In genomic region chr7:142357953-142358520, GRCh38 we compare ENCODE assay signal across 8 cellular contexts.
DNase-seq lines count a peak whose midpoint lies in the region; ATAC-seq and TF ChIP-seq lines count a peak whose summit lies in the region.

No MANE protein-coding gene starts in this region.

- in situ Hi-C loops in Caki2 (cut with HindIII; ENCODE audit: low pct_unique_long_range_greater_than_20kb, low sequenced_read_pairs): no loop called here
- in situ Hi-C loops in gastrocnemius medialis (cut with MboI; ENCODE audit: low sequenced_read_pairs in 4 of 4): loop anchor here in 2 of 4 donors (5.0 to 10.0 kb wide), 2 partner anchors 124 to 127 kb away; no protein-coding TSS in a partner anchor

- WGBS in aorta, 2 donors: 25 to 28% methylated on average over 2 of the region's 2 CpGs

- H3K4me1 Mint-ChIP-seq in activated CD4-positive, alpha-beta memory T cell treated with anti-CD3 and anti-CD28 coated beads, Interleukin-2, amount 10 ng/mL, durations not matched to agents 7 days and 5 days: peaks cover 21% of the 10 kb centered on the region

- H3K9me3 ChIP-seq in left ventricle myocardium inferior (replicated peaks) (peaks cover 8% of the 10 kb centered on the region), gastrocnemius medialis (no peaks in the 10 kb centered on the region), aorta (ENCODE audit: control insufficient read depth, low read length) (no peaks in the 10 kb centered on the region)

- H3K27me3 ChIP-seq in left ventricle myocardium inferior (ENCODE audit: low read depth) (peaks cover 5% of the 10 kb centered on the region), gastrocnemius medialis (no peaks in the 10 kb centered on the region), aorta (ENCODE audit: control insufficient read depth in 1 of 2, insufficient read depth in 2 of 2, low read length in 1 of 2) (peaks cover 0 to 2% of the 10 kb centered on the region in 2 donors)

- ATAC-seq in GM18873 (IDR thresholded peaks at IDR 0.05; ENCODE audit: low FRiP score, unreplicated experiment) (peak; percentile 81), HG03060 (IDR thresholded peaks at IDR 0.05; ENCODE audit: low read depth, unreplicated experiment) (peak; percentile 41), gastrocnemius medialis (peak; percentile 66 to 87), aorta (ENCODE audit: low FRiP score) (no peak)

- TF ChIP-seq CTCF in left ventricle myocardium inferior (IDR thresholded peaks at IDR 0.05; ENCODE audit: borderline replicate concordance) (peak; percentile 67), gastrocnemius medialis (IDR thresholded peaks at IDR 0.05 in 4 of 5, conservative IDR thresholded peaks at IDR 0.05 in 1 of 5) (peak; percentile 66 to 86 (median 77))

- no peak overlapping the region for H3K27ac ChIP-seq in left ventricle myocardium inferior (replicated peaks)
- H3K27ac ChIP-seq in gastrocnemius medialis: peak overlapping the region in 1 of 4 donors; percentile 42
- H3K27ac ChIP-seq in aorta (ENCODE audit: low read depth in 1 of 2, low read length in 2 of 2): no peak overlapping the region

- intact Hi-C loops in left ventricle myocardium inferior (cut with micrococcal nuclease) (no loop called here), gastrocnemius medialis (cut with DNase I; ENCODE audit: low total_unique reads) (loop anchor here (10.0 kb wide), 1 partner anchor 127 kb away; no protein-coding TSS in a partner anchor), aorta (cut with DNase I) (no loop called here)

- H3K4me1 ChIP-seq in left ventricle myocardium inferior (no peaks in the 10 kb centered on the region), gastrocnemius medialis (peaks cover 4 to 9% of the 10 kb centered on the region in 2 donors), aorta (ENCODE audit: control insufficient read depth in 1 of 2, insufficient read depth in 2 of 2, low read length in 2 of 2) (no peaks in the 10 kb centered on the region)

- H3K27ac Mint-ChIP-seq in activated CD4-positive, alpha-beta memory T cell treated with anti-CD3 and anti-CD28 coated beads, Interleukin-2, amount 10 ng/mL, durations not matched to agents 7 days and 5 days: no peak overlapping the region

- H3K36me3 ChIP-seq in left ventricle myocardium inferior: no peaks in the 10 kb centered on the region
- no peaks in the 10 kb centered on the region for H3K36me3 ChIP-seq in gastrocnemius medialis
- H3K36me3 ChIP-seq in aorta (ENCODE audit: control insufficient read depth in 1 of 2, insufficient read depth in 2 of 2, low read length in 1 of 2): no peaks in the 10 kb centered on the region

- DNase-seq in Caki2 (ENCODE audit: low read depth): peak; percentile 61
- peak; percentile 55 to 76 for DNase-seq in NCI-H2081 (lab: John Stamatoyannopoulos, UW)
- peak; percentile 31 for DNase-seq in activated CD4-positive, alpha-beta memory T cell treated with anti-CD3 and anti-CD28 coated beads, Interleukin-2, amount 10 ng/mL, durations not matched to agents 7 days and 5 days
- no peak for DNase-seq in left ventricle myocardium inferior
- peak in 1 of 2 donors; percentile 33 for DNase-seq in gastrocnemius medialis
- no peak for DNase-seq in aorta

- TF ChIP-seq POLR2A in gastrocnemius medialis (IDR thresholded peaks at IDR 0.05): no peak

- H3K36me3 Mint-ChIP-seq in activated CD4-positive, alpha-beta memory T cell treated with anti-CD3 and anti-CD28 coated beads, Interleukin-2, amount 10 ng/mL, durations not matched to agents 7 days and 5 days (ENCODE audit: low read depth): no peaks in the 10 kb centered on the region

- peaks cover 13% of the 10 kb centered on the region for H3K27me3 Mint-ChIP-seq in activated CD4-positive, alpha-beta memory T cell treated with anti-CD3 and anti-CD28 coated beads, Interleukin-2, amount 10 ng/mL, durations not matched to agents 7 days and 5 days

- POLR2A ChIA-PET in activated CD4-positive, alpha-beta memory T cell treated with anti-CD3 and anti-CD28 coated beads, Interleukin-2, amount 10 ng/mL, durations not matched to agents 7 days and 5 days (lab: Charles Lee): no interaction called here

- H3K4me3 Mint-ChIP-seq in activated CD4-positive, alpha-beta memory T cell treated with anti-CD3 and anti-CD28 coated beads, Interleukin-2, amount 10 ng/mL, durations not matched to agents 7 days and 5 days: no peak overlapping the region

- H3K9me3 Mint-ChIP-seq in activated CD4-positive, alpha-beta memory T cell treated with anti-CD3 and anti-CD28 coated beads, Interleukin-2, amount 10 ng/mL, durations not matched to agents 7 days and 5 days: no peaks in the 10 kb centered on the region

- CTCF ChIA-PET in activated CD4-positive, alpha-beta memory T cell treated with anti-CD3 and anti-CD28 coated beads, Interleukin-2, amount 10 ng/mL, durations not matched to agents 7 days and 5 days (lab: Charles Lee): interaction anchor here (0.8 to 2.9 kb wide), 8 partner anchors 15 to 382 kb away, joined by 3 to 19 read pairs (median 3); no protein-coding TSS in a partner anchor

- H3K4me3 ChIP-seq in left ventricle myocardium inferior (no peak overlapping the region), gastrocnemius medialis (no peak overlapping the region), aorta (ENCODE audit: low read length in 2 of 2) (no peak overlapping the region)

Comparison
In these comparisons a context has a peak if more than half of its experiments do, and no peak if none do; other contexts are left out.
1. DNase-seq: peak in Caki2 (single experiment), NCI-H2081 (2 of 2) and activated CD4-positive, alpha-beta memory T cell treated with anti-CD3 and anti-CD28 coated beads, Interleukin-2, amount 10 ng/mL, durations not matched to agents 7 days and 5 days (single experiment); none in left ventricle myocardium inferior (single experiment) and aorta (0 of 2).